15 cellular contexts compared by ENCODE assay signal in the genomic region with DNA sequence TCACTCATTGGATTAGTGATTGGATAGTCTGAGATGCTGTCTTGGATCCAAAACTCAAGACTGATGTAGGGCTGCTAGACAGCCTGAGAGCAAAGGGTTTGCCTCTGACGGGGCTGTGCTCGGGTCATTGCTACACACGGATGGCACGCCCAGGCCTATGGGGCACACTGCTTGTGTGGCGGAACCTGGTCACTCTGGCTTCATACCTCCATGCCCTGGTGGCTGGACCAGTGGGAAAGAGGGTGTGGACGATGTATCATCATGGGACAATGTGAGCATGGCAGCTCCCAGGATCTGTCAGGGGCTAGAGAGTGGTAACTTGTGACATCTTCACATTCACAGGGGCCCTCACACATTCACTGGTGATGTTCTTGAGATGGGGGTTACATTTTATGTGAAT. TPM values are rescaled to one million over a fixed set of nuclear protein-coding genes. Genes with fewer than 3 reads are reported as not detected.
"Had no signal": no experiment of that assay in that cellular context is flagged by ENCODE, and none has a peak within 500 bp of the region (broad histone marks: within the 10 kb centered on the region; RNA-seq: fewer than 3 reads in every experiment).

No MANE protein-coding gene starts in this region.

- H3K4me1 ChIP-seq: ascending aorta had no signal

- H3K4me1 Mint-ChIP-seq: activated CD4-positive, alpha-beta T cell treated with anti-CD3 and anti-CD28 coated beads, Interleukin-2, amount 10 ng/mL, durations not matched to agents 24 days and 14 days; activated naive CD8-positive, alpha-beta T cell treated with anti-CD3 and anti-CD28 coated beads for 36 hours; activated T-helper 17 cell treated with anti-CD3 and anti-CD28 coated beads, Interleukin-2, amount 50 U/mL, for 72 hours had no signal

- H3K9me3 ChIP-seq: ascending aorta had no signal

- H3K36me3 ChIP-seq: ascending aorta had no signal

- H3K9me3 Mint-ChIP-seq: activated CD4-positive, alpha-beta T cell treated with anti-CD3 and anti-CD28 coated beads, Interleukin-2, amount 10 ng/mL, durations not matched to agents 24 days and 14 days; activated CD8-positive, alpha-beta T cell treated with anti-CD3 and anti-CD28 coated beads for 36 hours; activated naive CD8-positive, alpha-beta T cell treated with anti-CD3 and anti-CD28 coated beads for 36 hours; activated T-cell treated with anti-CD3 and anti-CD28 coated beads, Interleukin-2, amount 50 U/mL, for 72 hours; activated T-helper 17 cell treated with anti-CD3 and anti-CD28 coated beads, Interleukin-2, amount 50 U/mL, for 72 hours had no signal

- H3K27me3 ChIP-seq: ascending aorta had no signal

- H3K27ac Mint-ChIP-seq: activated CD4-positive, alpha-beta T cell treated with anti-CD3 and anti-CD28 coated beads, Interleukin-2, amount 10 ng/mL, durations not matched to agents 24 days and 14 days; activated CD8-positive, alpha-beta T cell treated with anti-CD3 and anti-CD28 coated beads for 36 hours; activated naive CD8-positive, alpha-beta T cell treated with anti-CD3 and anti-CD28 coated beads for 36 hours; activated T-cell treated with anti-CD3 and anti-CD28 coated beads, Interleukin-2, amount 50 U/mL, for 72 hours; activated T-helper 17 cell treated with anti-CD3 and anti-CD28 coated beads, Interleukin-2, amount 50 U/mL, for 72 hours had no signal

- H3K4me3 Mint-ChIP-seq: activated CD4-positive, alpha-beta T cell treated with anti-CD3 and anti-CD28 coated beads, Interleukin-2, amount 10 ng/mL, durations not matched to agents 24 days and 14 days; activated CD8-positive, alpha-beta T cell treated with anti-CD3 and anti-CD28 coated beads for 36 hours; activated naive CD8-positive, alpha-beta T cell treated with anti-CD3 and anti-CD28 coated beads for 36 hours; activated T-cell treated with anti-CD3 and anti-CD28 coated beads, Interleukin-2, amount 50 U/mL, for 72 hours; activated T-helper 17 cell treated with anti-CD3 and anti-CD28 coated beads, Interleukin-2, amount 50 U/mL, for 72 hours had no signal

- H3K36me3 Mint-ChIP-seq: activated naive CD8-positive, alpha-beta T cell treated with anti-CD3 and anti-CD28 coated beads for 36 hours had no signal

- FAIRE-seq: bronchial epithelial cell had no signal

- H3K4me3 ChIP-seq: ascending aorta had no signal

- H3K27ac ChIP-seq: ascending aorta had no signal

- DNase-seq: amniotic stem cell, cerebellar nuclear complex, NCI-H1105, NCI-H1417 treated with DMSO at 0.1 percent for 48 hours, NCI-H187 treated with DMSO at 0.1 percent for 48 hours, NCI-H524 treated with DMSO at 0.1 percent for 48 hours had no signal

RNA-seq across cellular contexts. Expression of a gene that starts 41.5 kb away (rescaled TPM):
- total RNA-seq: ascending aorta, MCF 10A, NCI-H460 had no signal
